Comparison of ENCODE assay signal across 17 cellular contexts in the genomic region with DNA sequence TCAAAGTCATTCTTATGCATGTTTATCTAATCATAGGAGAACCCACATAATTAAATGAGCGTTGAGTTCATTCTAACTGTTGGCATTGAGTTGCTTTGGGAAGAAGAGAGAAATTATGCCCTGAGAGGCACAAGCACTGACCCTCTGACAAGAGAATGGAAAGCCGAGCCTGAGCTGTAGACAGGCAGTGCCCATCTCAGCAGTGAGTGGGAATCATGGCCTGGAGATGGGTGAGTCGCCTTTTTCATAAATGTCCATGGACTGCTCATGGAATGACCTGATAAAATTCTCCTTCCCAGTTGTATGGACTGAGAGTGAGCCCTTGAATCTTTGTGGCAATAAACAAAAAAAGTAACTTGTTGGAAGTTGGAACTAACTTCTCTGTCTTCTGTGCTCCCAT. TPM values are rescaled to one million over a fixed set of nuclear protein-coding genes. Genes with fewer than 3 reads are reported as not detected.
"Had no signal": no experiment of that assay in that cellular context is flagged by ENCODE, and none has a peak within 500 bp of the region (broad histone marks: within the 10 kb centered on the region; RNA-seq: fewer than 3 reads in every experiment).

No MANE protein-coding gene starts in this region.

- FAIRE-seq: islet of Langerhans, urothelium cell line had no signal

- H3K27me3 Mint-ChIP-seq: activated CD4-positive, alpha-beta memory T cell treated with anti-CD3 and anti-CD28 coated beads for 36 hours had no signal

- H3K9me3 Mint-ChIP-seq: activated CD4-positive, alpha-beta memory T cell treated with anti-CD3 and anti-CD28 coated beads for 36 hours; activated naive CD8-positive, alpha-beta T cell treated with anti-CD3 and anti-CD28 coated beads, Interleukin-2, amount 10 ng/mL, durations not matched to agents 7 days and 5 days; activated T-cell treated with anti-CD3 and anti-CD28 coated beads, Interleukin-2, amount 50 U/mL, for 4 hours; memory B cell; T-helper 2 cell treated with Interferon-gamma antibody and Interleukin-4, amounts not matched to agents 5 μg/mL and 100 μg/mL, for 36 hours had no signal

- DNase-seq: activated CD4-positive, alpha-beta memory T cell treated with anti-CD3 and anti-CD28 coated beads for 36 hours; activated CD4-positive, CD25-positive, alpha-beta regulatory T cell treated with anti-CD3 and anti-CD28 coated beads, Interleukin-2, amount 50 U/mL, for 72 hours; activated gamma-delta T cell treated with Interleukin-2 at 50 U/mL for 16 hours; activated naive CD8-positive, alpha-beta T cell treated with anti-CD3 and anti-CD28 coated beads, Interleukin-2, amount 10 ng/mL, durations not matched to agents 7 days and 5 days; activated T-cell treated with anti-CD3 and anti-CD28 coated beads, Interleukin-2, amount 50 U/mL, for 4 hours; anterior cingulate cortex; dorsolateral prefrontal cortex; esophagus squamous epithelium; stimulated activated CD4-positive, alpha-beta T cell treated with anti-CD3 and anti-CD28 coated beads, Interleukin-4, amount 100 ng/mL, for 24 hours; stimulated activated naive CD8-positive, alpha-beta T cell treated with anti-CD3 and anti-CD28 coated beads, Interleukin-15, amount 100 ng/mL, for 72 hours had no signal

- H3K36me3 Mint-ChIP-seq: activated CD4-positive, alpha-beta memory T cell treated with anti-CD3 and anti-CD28 coated beads for 36 hours; activated naive CD8-positive, alpha-beta T cell treated with anti-CD3 and anti-CD28 coated beads, Interleukin-2, amount 10 ng/mL, durations not matched to agents 7 days and 5 days; memory B cell had no signal

- H3K4me3 ChIP-seq: dorsolateral prefrontal cortex, esophagus squamous epithelium, thoracic aorta had no signal

- H3K27ac Mint-ChIP-seq: activated CD4-positive, alpha-beta memory T cell treated with anti-CD3 and anti-CD28 coated beads for 36 hours; activated naive CD8-positive, alpha-beta T cell treated with anti-CD3 and anti-CD28 coated beads, Interleukin-2, amount 10 ng/mL, durations not matched to agents 7 days and 5 days; memory B cell; stimulated activated naive CD8-positive, alpha-beta T cell treated with anti-CD3 and anti-CD28 coated beads, Interleukin-15, amount 100 ng/mL, for 72 hours; T-helper 2 cell treated with Interferon-gamma antibody and Interleukin-4, amounts not matched to agents 5 μg/mL and 100 μg/mL, for 36 hours had no signal

- ATAC-seq: activated T-cell treated with anti-CD3 and anti-CD28 coated beads, Interleukin-2, amount 50 U/mL, for 4 hours; left lobe of liver; stimulated activated naive CD8-positive, alpha-beta T cell treated with anti-CD3 and anti-CD28 coated beads, Interleukin-15, amount 100 ng/mL, for 72 hours had no signal

- H3K36me3 ChIP-seq: esophagus squamous epithelium, thoracic aorta had no signal

- H3K4me1 Mint-ChIP-seq: activated naive CD8-positive, alpha-beta T cell treated with anti-CD3 and anti-CD28 coated beads, Interleukin-2, amount 10 ng/mL, durations not matched to agents 7 days and 5 days; stimulated activated naive CD8-positive, alpha-beta T cell treated with anti-CD3 and anti-CD28 coated beads, Interleukin-15, amount 100 ng/mL, for 72 hours had no signal

- H3K27me3 ChIP-seq: esophagus squamous epithelium had no signal

- H3K9me3 ChIP-seq: esophagus squamous epithelium, thoracic aorta had no signal

- H3K27ac ChIP-seq: dorsolateral prefrontal cortex, esophagus squamous epithelium, thoracic aorta had no signal

- H3K4me3 Mint-ChIP-seq: activated CD4-positive, alpha-beta memory T cell treated with anti-CD3 and anti-CD28 coated beads for 36 hours; activated naive CD8-positive, alpha-beta T cell treated with anti-CD3 and anti-CD28 coated beads, Interleukin-2, amount 10 ng/mL, durations not matched to agents 7 days and 5 days; activated T-cell treated with anti-CD3 and anti-CD28 coated beads, Interleukin-2, amount 50 U/mL, for 4 hours; memory B cell; stimulated activated naive CD8-positive, alpha-beta T cell treated with anti-CD3 and anti-CD28 coated beads, Interleukin-15, amount 100 ng/mL, for 72 hours; T-helper 2 cell treated with Interferon-gamma antibody and Interleukin-4, amounts not matched to agents 5 μg/mL and 100 μg/mL, for 36 hours had no signal

RNA-seq across cellular contexts. Expression of gene MYO3B, which starts 21.4 kb away (rescaled TPM):
- total RNA-seq: left lobe of liver, osteocyte, thoracic aorta had no signal
